In genomic region chr6:27478706-27479318, GRCh38 we compare ENCODE assay signal across 1 cellular context.
A peak's percentile ranks its signal among the peaks of the same experiment; 100 is the strongest.
TF ChIP-seq lines count a peak whose summit lies in the region.

No MANE protein-coding gene starts in this region.

TF ChIP-seq in Ishikawa, 13 proteins besides CTCF, POLR2A, EP300 and RAD21:
- TF ChIP-seq USF1 (IDR thresholded peaks at IDR 0.05) (no peak), MAX (IDR thresholded peaks at IDR 0.05) (no peak), NFIC (IDR thresholded peaks at IDR 0.05) (no peak), TCF12 (IDR thresholded peaks at IDR 0.05; ENCODE audit: low read depth) (no peak), TEAD4 (IDR thresholded peaks at IDR 0.05) (peak; percentile 82), YY1 (IDR thresholded peaks at IDR 0.05; ENCODE audit: low read depth) (0 out of 2 replicates have a peak, but pooled peaks have one; percentile 27)
